In genomic region chr11:67408437-67409200, GRCh38 we compare ENCODE assay signal across 11 cellular contexts. TPM values are rescaled to one million over a fixed set of nuclear protein-coding genes. Genes with fewer than 3 reads are reported as not detected.
DNase-seq lines count a peak whose midpoint lies in the region; ATAC-seq and TF ChIP-seq lines count a peak whose summit lies in the region.
"Had no signal": no experiment of that assay in that cellular context is flagged by ENCODE, and none has a peak within 500 bp of the region (broad histone marks: within the 10 kb centered on the region; RNA-seq: fewer than 3 reads in every experiment).

No MANE protein-coding gene starts in this region.

- peak overlapping the region; percentile 77 to 100 (median 98) for H3K4me2 ChIP-seq in BLaER1 treated with 17β-estradiol and CSF1 and Interleukin-3, amounts not matched to agents 10 nM and 100 nM

- no peak for TF ChIP-seq CTCF in GM20000 (IDR thresholded peaks at IDR 0.05; ENCODE audit: extremely low read depth, missing control alignments)

- POLR2A ChIA-PET in activated CD4-positive, alpha-beta memory T cell treated with anti-CD3 and anti-CD28 coated beads for 36 hours (lab: Charles Lee) = interaction anchor here (1.4 to 3.5 kb wide), 8 partner anchors 10 to 79 kb away, joined by 3 to 22 read pairs (median 6); partner anchors contain the start of genes POLD4, PTPRCAP and TMEM134

- CTCF ChIA-PET in activated CD4-positive, alpha-beta memory T cell treated with anti-CD3 and anti-CD28 coated beads for 36 hours (lab: Charles Lee) = interaction anchor here (0.9 kb wide), 1 partner anchor 30 kb away, joined by 6 read pairs; no protein-coding TSS in a partner anchor

- peaks cover 0 to 57% (median 5%) of the 10 kb centered on the region in 11 experiments; a peak in 10 of 22 replicates for H4K20me1 ChIP-seq in BLaER1 treated with 17β-estradiol and CSF1 and Interleukin-3, amounts not matched to agents 10 nM and 100 nM

- no peaks in the 10 kb centered on the region for H3K27me3 Mint-ChIP-seq in activated CD4-positive, alpha-beta memory T cell treated with anti-CD3 and anti-CD28 coated beads for 36 hours

- peaks cover 0 to 10% (median 0%) of the 10 kb centered on the region in 11 experiments; a peak in 2 of 22 replicates for H3K36me3 ChIP-seq in BLaER1 treated with 17β-estradiol and CSF1 and Interleukin-3, amounts not matched to agents 10 nM and 100 nM

- H3K4me1 ChIP-seq in BLaER1 treated with 17β-estradiol and CSF1 and Interleukin-3, amounts not matched to agents 10 nM and 100 nM = peaks cover 76 to 100% (median 100%) of the 10 kb centered on the region in 10 experiments
- peaks cover 100% of the 10 kb centered on the region for H3K4me1 ChIP-seq in mononuclear cell (ENCODE audit: insufficient read depth, low read length)

- peaks cover 81% of the 10 kb centered on the region for H3K4me1 Mint-ChIP-seq in activated CD4-positive, alpha-beta memory T cell treated with anti-CD3 and anti-CD28 coated beads for 36 hours (ENCODE audit: low read depth)

- intact Hi-C loops in activated CD4-positive, alpha-beta memory T cell treated with anti-CD3 and anti-CD28 coated beads for 36 hours (cut with micrococcal nuclease) = no loop called here

- H3K36me3 Mint-ChIP-seq in activated CD4-positive, alpha-beta memory T cell treated with anti-CD3 and anti-CD28 coated beads for 36 hours = peaks cover 46% of the 10 kb centered on the region

- peaks cover 0 to 11% (median 4%) of the 10 kb centered on the region in 11 experiments; a peak in 12 of 22 replicates for H3K27me3 ChIP-seq in BLaER1 treated with 17β-estradiol and CSF1 and Interleukin-3, amounts not matched to agents 10 nM and 100 nM
- H3K27me3 ChIP-seq in mononuclear cell (ENCODE audit: insufficient read depth, low read length) = no peaks in the 10 kb centered on the region

- H3K4me3 Mint-ChIP-seq in activated CD4-positive, alpha-beta memory T cell treated with anti-CD3 and anti-CD28 coated beads for 36 hours = peak overlapping the region; percentile 87

- ATAC-seq in GM21381 (IDR thresholded peaks at IDR 0.05; ENCODE audit: unreplicated experiment) (peak; percentile 4), GM18517 (IDR thresholded peaks at IDR 0.05; ENCODE audit: unreplicated experiment) (no peak)

- H3K9me3 ChIP-seq in BLaER1 treated with 17β-estradiol and CSF1 and Interleukin-3, amounts not matched to agents 10 nM and 100 nM (replicated peaks in 1 of 11) = no peaks in the 10 kb centered on the region
- no peaks in the 10 kb centered on the region for H3K9me3 ChIP-seq in mononuclear cell (ENCODE audit: low read depth, low read length)

- H3K9ac ChIP-seq in BLaER1 treated with 17β-estradiol and CSF1 and Interleukin-3, amounts not matched to agents 10 nM and 100 nM = peak overlapping the region; percentile 48 to 77 (median 67); a peak in 21 of 22 replicates

- peak overlapping the region in 10 of 11 experiments; percentile 58 to 87 (median 77); a peak in 20 of 22 replicates for H3K27ac ChIP-seq in BLaER1 treated with 17β-estradiol and CSF1 and Interleukin-3, amounts not matched to agents 10 nM and 100 nM

- peak overlapping the region in 8 of 10 experiments; percentile 26 to 57 (median 50); a peak in 14 of 20 replicates for H3K4me3 ChIP-seq in BLaER1 treated with 17β-estradiol and CSF1 and Interleukin-3, amounts not matched to agents 10 nM and 100 nM
- H3K4me3 ChIP-seq in mononuclear cell (ENCODE audit: low read length) = peak overlapping the region; percentile 36

- no peaks in the 10 kb centered on the region for H3K9me3 Mint-ChIP-seq in activated CD4-positive, alpha-beta memory T cell treated with anti-CD3 and anti-CD28 coated beads for 36 hours

- peak; percentile 52 for DNase-seq in activated CD4-positive, alpha-beta memory T cell treated with anti-CD3 and anti-CD28 coated beads for 36 hours
- DNase-seq in NCI-H345 treated with DMSO at 0.1 percent for 48 hours (lab: John Stamatoyannopoulos, UW; ENCODE audit: unreplicated experiment) = no peak
- no peak for DNase-seq in stimulated activated CD8-positive, alpha-beta memory T cell treated with anti-CD3 and anti-CD28 coated beads, Interleukin-4, amount 100 ng/mL, for 48 hours
- no peak for DNase-seq in GM20000 (ENCODE audit: low spot score)
- DNase-seq: mesenchymal stem cell, NCI-H1694 had no signal

- peak overlapping the region; percentile 93 for H3K27ac Mint-ChIP-seq in activated CD4-positive, alpha-beta memory T cell treated with anti-CD3 and anti-CD28 coated beads for 36 hours

RNA-seq across cellular contexts. Expression of gene TBC1D10C, which starts 4.7 kb away (rescaled TPM):
- total RNA-seq in activated CD4-positive, alpha-beta memory T cell treated with anti-CD3 and anti-CD28 coated beads for 36 hours = 100 to 1,000 TPM; 123 to 126 TPM
- total RNA-seq in mononuclear cell = 51.6 TPM

RNA-seq across cellular contexts. Expression of gene CARNS1, which starts 6.9 kb away (rescaled TPM):
- 1 to 10 TPM; 2.3 to 3.3 TPM for total RNA-seq in activated CD4-positive, alpha-beta memory T cell treated with anti-CD3 and anti-CD28 coated beads for 36 hours
- 3.3 TPM for total RNA-seq in mononuclear cell
- total RNA-seq: HT1080 had no signal

RNA-seq across cellular contexts. Expression of gene PPP1CA, which starts 7.0 kb away (rescaled TPM):
- 100 to 1,000 TPM; 261 to 267 TPM for total RNA-seq in activated CD4-positive, alpha-beta memory T cell treated with anti-CD3 and anti-CD28 coated beads for 36 hours
- total RNA-seq in mononuclear cell = 126 TPM

RNA-seq across cellular contexts. Expression of gene RAD9A, which starts 16.8 kb away (rescaled TPM):
- 10 to 100 TPM; 31.0 to 39.1 TPM for total RNA-seq in activated CD4-positive, alpha-beta memory T cell treated with anti-CD3 and anti-CD28 coated beads for 36 hours
- 7.8 TPM for total RNA-seq in mononuclear cell

RNA-seq across cellular contexts. Expression of gene RPS6KB2, which starts 19.7 kb away (rescaled TPM):
- 10 to 100 TPM; 57.4 to 57.5 TPM for total RNA-seq in activated CD4-positive, alpha-beta memory T cell treated with anti-CD3 and anti-CD28 coated beads for 36 hours
- total RNA-seq in mononuclear cell = 52.1 TPM
